Comparison of ENCODE assay signal across 9 cellular contexts in genomic region chr2:20452551-20452950, GRCh38. TPM values are rescaled to one million over a fixed set of nuclear protein-coding genes. Genes with fewer than 3 reads are reported as not detected.
DNase-seq lines count a peak whose midpoint lies in the region; ATAC-seq and TF ChIP-seq lines count a peak whose summit lies in the region.
"Had no signal": no experiment of that assay in that cellular context is flagged by ENCODE, and none has a peak within 500 bp of the region (broad histone marks: within the 10 kb centered on the region; RNA-seq: fewer than 3 reads in every experiment).

No MANE protein-coding gene starts in this region.

- H3K27ac ChIP-seq in brain microvascular endothelial cell = no peak overlapping the region
- H3K27ac ChIP-seq in substantia nigra (ENCODE audit: low read depth, low read length, poor library complexity, severe bottlenecking) = peak overlapping the region; percentile 99

- in situ Hi-C loops in brain microvascular endothelial cell (cut with HindIII; ENCODE audit: low pct_ligation_motif_present, low sequenced_read_pairs) = no loop called here

- peaks cover 12% of the 10 kb centered on the region for H3K36me3 ChIP-seq in brain microvascular endothelial cell (replicated peaks)

- H3K4me3 ChIP-seq in brain microvascular endothelial cell (ENCODE audit: low read depth, low read length) = no peak overlapping the region

- H3K27me3 ChIP-seq in brain microvascular endothelial cell (replicated peaks) = no peaks in the 10 kb centered on the region

- ATAC-seq in HG02798 (IDR thresholded peaks at IDR 0.05; ENCODE audit: poor library complexity, unreplicated experiment) = no peak
- ATAC-seq: activated CD4-positive, CD25-positive, alpha-beta regulatory T cell treated with anti-CD3 and anti-CD28 coated beads, Interleukin-2, amount 50 U/mL, for 24 hours had no signal

- TF ChIP-seq CTCF in brain microvascular endothelial cell (IDR thresholded peaks at IDR 0.05; ENCODE audit: low read depth, low read length, missing control alignments) = peak; percentile 62

- peak; percentile 49 for DNase-seq in HT-29 (ENCODE audit: low spot score)
- DNase-seq in brain microvascular endothelial cell = peak; percentile 47
- peak; percentile 42 for DNase-seq in iris pigment epithelial cell (ENCODE audit: low read depth)
- peak in 5 of 49 donors; percentile 23 to 33 (median 25) for DNase-seq in substantia nigra (lab: John Stamatoyannopoulos, UW)
- no peak for DNase-seq in GOT3 (lab: John Stamatoyannopoulos, UW)
- DNase-seq in NCI-H1436 (lab: John Stamatoyannopoulos, UW) = no peak
- DNase-seq in DMS153 treated with DMSO at 0.1 percent for 48 hours (lab: John Stamatoyannopoulos, UW; ENCODE audit: unreplicated experiment) = no peak

RNA-seq across cellular contexts. Expression of gene RHOB, which starts 5.7 kb away (rescaled TPM):
- 702 and 712 TPM in 2 replicates for total RNA-seq in HT-29 (2014; rRNA removed; shearing (Covaris generic))

Comparison
In these comparisons a context has a peak if more than half of its experiments do, and no peak if none do; other contexts are left out.
1. DNase-seq: peak in HT-29 (single experiment), brain microvascular endothelial cell (single experiment) and iris pigment epithelial cell (single experiment); none in GOT3 (single experiment), NCI-H1436 (single experiment) and DMS153 treated with DMSO at 0.1 percent for 48 hours (single experiment).